Comparison of ENCODE assay signal across 8 cellular contexts in genomic region chr17:30831663-30832437, GRCh38. TPM values are rescaled to one million over a fixed set of nuclear protein-coding genes. Genes with fewer than 3 reads are reported as not detected.
A peak's percentile ranks its signal among the peaks of the same experiment; 100 is the strongest.
DNase-seq lines count a peak whose midpoint lies in the region; ATAC-seq, FAIRE-seq and TF ChIP-seq lines count a peak whose summit lies in the region.

ATAD5 (plus strand) TSS chr17:30831966; CDS start chr17:30832348, 382 bp downstream.

- H3K27ac ChIP-seq in astrocyte (ENCODE audit: low read depth, low read length), result peak within 1 kb of the TSS; percentile 74
- H3K27ac ChIP-seq in hepatocyte, result peak within 1 kb of the TSS; percentile 36
- no peak within 1 kb of the TSS for H3K27ac ChIP-seq in rectal smooth muscle tissue (ENCODE audit: low read depth, low read length)
- no peak within 1 kb of the TSS for H3K27ac ChIP-seq in aorta (ENCODE audit: low read depth in 1 of 2, low read length in 2 of 2)

- under 1% methylated on average over 59 of the region's 59 CpGs for WGBS in hepatocyte (ENCODE audit: low lambda C conversion rate, missing lambda C conversion rate)
- 0% methylated on average over 59 of the region's 59 CpGs for WGBS in aorta, 2 donors

- H3K9me3 ChIP-seq in astrocyte (ENCODE audit: insufficient read depth, low read depth, low read length) (no peaks in the 10 kb centered on the region), hepatocyte (ENCODE audit: low read depth) (no peaks in the 10 kb centered on the region), aorta (ENCODE audit: control insufficient read depth, low read length) (no peaks in the 10 kb centered on the region)

- peaks cover 30% of the 10 kb centered on the region for H3K79me2 ChIP-seq in astrocyte (ENCODE audit: insufficient read depth, low read length)
- H3K79me2 ChIP-seq in hepatocyte, result peaks cover 30% of the 10 kb centered on the region

- peak; percentile 17 for FAIRE-seq in astrocyte (lab: Jason Lieb, UNC)

- peak within 1 kb of the TSS; percentile 97 for H3K4me3 Mint-ChIP-seq in astrocyte (ENCODE audit: unreplicated experiment)

- H3K4me2 ChIP-seq in astrocyte (ENCODE audit: low read length), result peak within 1 kb of the TSS; percentile 95
- peak within 1 kb of the TSS; percentile 89 for H3K4me2 ChIP-seq in hepatocyte

- no peaks in the 10 kb centered on the region for H3K27me3 Mint-ChIP-seq in astrocyte (ENCODE audit: low read depth, unreplicated experiment)

- no peaks in the 10 kb centered on the region for H3K9me2 ChIP-seq in hepatocyte (replicated peaks; ENCODE audit: insufficient read depth)

- intact Hi-C loops in aorta (cut with DNase I), result no loop called here

- H3K27ac Mint-ChIP-seq in astrocyte (ENCODE audit: unreplicated experiment), result peak within 1 kb of the TSS; percentile 75

- H3K4me3 ChIP-seq in astrocyte (ENCODE audit: insufficient read depth, low read depth, low read length), result peak within 1 kb of the TSS; percentile 94
- H3K4me3 ChIP-seq in hepatocyte, result peak within 1 kb of the TSS; percentile 91
- H3K4me3 ChIP-seq in rectal smooth muscle tissue (ENCODE audit: low read length), result peak within 1 kb of the TSS; percentile 89
- peak within 1 kb of the TSS; percentile 36 to 56 for H3K4me3 ChIP-seq in aorta (ENCODE audit: low read length in 2 of 2)

- peaks cover under 1% of the 10 kb centered on the region for H3K36me3 Mint-ChIP-seq in astrocyte (ENCODE audit: low read depth, unreplicated experiment)

- H4K20me1 ChIP-seq in astrocyte (ENCODE audit: insufficient read depth, low read length) (no peaks in the 10 kb centered on the region), hepatocyte (ENCODE audit: insufficient read depth, poor library complexity, severe bottlenecking) (no peaks in the 10 kb centered on the region)

- H3K27me3 ChIP-seq in astrocyte (ENCODE audit: insufficient read depth, low read length) (no peaks in the 10 kb centered on the region), hepatocyte (no peaks in the 10 kb centered on the region), rectal smooth muscle tissue (ENCODE audit: control insufficient read depth, insufficient read depth, low read length) (no peaks in the 10 kb centered on the region), aorta (ENCODE audit: control insufficient read depth in 1 of 2, insufficient read depth in 2 of 2, low read length in 1 of 2) (no peaks in the 10 kb centered on the region)

- H3K36me3 ChIP-seq in astrocyte (ENCODE audit: insufficient read depth, low read length), result no peaks in the 10 kb centered on the region
- no peaks in the 10 kb centered on the region for H3K36me3 ChIP-seq in hepatocyte (replicated peaks; ENCODE audit: insufficient read depth, low read depth)
- H3K36me3 ChIP-seq in rectal smooth muscle tissue (ENCODE audit: control insufficient read depth, insufficient read depth, low read length), result no peaks in the 10 kb centered on the region
- H3K36me3 ChIP-seq in aorta (ENCODE audit: control insufficient read depth in 1 of 2, insufficient read depth in 2 of 2, low read length in 1 of 2), result no peaks in the 10 kb centered on the region

- peaks cover 9% of the 10 kb centered on the region for H3K4me1 Mint-ChIP-seq in astrocyte (ENCODE audit: low read depth, unreplicated experiment)

- TF ChIP-seq CTCF in astrocyte (IDR thresholded peaks at IDR 0.05; ENCODE audit: insufficient read depth, low read depth, low read length), result no peak
- TF ChIP-seq CTCF in hepatocyte (IDR thresholded peaks at IDR 0.05; ENCODE audit: poor library complexity), result no peak

- H2AFZ ChIP-seq in astrocyte (ENCODE audit: low read depth, low read length), result peak within 1 kb of the TSS; percentile 97
- peak within 1 kb of the TSS; percentile 98 for H2AFZ ChIP-seq in hepatocyte

- no peaks in the 10 kb centered on the region for H3K9me3 Mint-ChIP-seq in astrocyte (ENCODE audit: unreplicated experiment)

- H3K4me1 ChIP-seq in astrocyte (ENCODE audit: insufficient read depth, low read length) (peaks cover 5% of the 10 kb centered on the region), hepatocyte (ENCODE audit: insufficient read depth) (peaks cover 12% of the 10 kb centered on the region), rectal smooth muscle tissue (ENCODE audit: control insufficient read depth, insufficient read depth, low read length) (peaks cover 9% of the 10 kb centered on the region), aorta (ENCODE audit: control insufficient read depth in 1 of 2, insufficient read depth in 2 of 2, low read length in 2 of 2) (no peaks in the 10 kb centered on the region)

- DNase-seq in GF-D8 (lab: John Stamatoyannopoulos, UW) (peak; percentile 21), NCI-H2081 (lab: John Stamatoyannopoulos, UW) (peak; percentile 79 to 87), T-helper 22 cell (ENCODE audit: low read depth) (peak; percentile 81), astrocyte (ENCODE audit: low read depth) (peak; percentile 88), hepatocyte (ENCODE audit: low spot score) (peak; percentile 94), aorta (peak; percentile 95 to 97)

- H3K9ac ChIP-seq in astrocyte (ENCODE audit: low read length) (peak within 1 kb of the TSS; percentile 94), rectal smooth muscle tissue (ENCODE audit: low read length) (peak within 1 kb of the TSS; percentile 60)

- peak; percentile 75 for ATAC-seq in HG02885 (IDR thresholded peaks at IDR 0.05; ENCODE audit: poor library complexity, unreplicated experiment)
- peak; percentile 98 for ATAC-seq in aorta (ENCODE audit: low FRiP score)

RNA-seq across cellular contexts. Expression of gene ATAD5, which starts in this region (rescaled TPM):
- total RNA-seq in astrocyte (2.2 and 2.6 TPM in 2 replicates), hepatocyte (2.0 and 3.2 TPM in 2 replicates), aorta (1 to 10 TPM; 1.2 to 1.6 TPM)
- polyA plus RNA-seq in hepatocyte (1.2 and 1.5 TPM in 2 replicates), aorta (under 1 TPM in 1 of 2 donors, not detected in 1; 0.28 TPM)

Comparison
In these comparisons a context has a peak if more than half of its experiments do, and no peak if none do; other contexts are left out.
1. DNase-seq: peak in every context shown above with its lines; median percentile 96 in aorta; 94 in hepatocyte; 88 in astrocyte; 83 in NCI-H2081; 81 in T-helper 22 cell; 21 in GF-D8.
2. H3K27ac ChIP-seq: peak in astrocyte (single experiment) and hepatocyte (single experiment); none in rectal smooth muscle tissue (single experiment) and aorta (0 of 2).
3. Peak in every context shown above with its lines, with median percentiles within 50 percentile points of each other: H3K4me3 ChIP-seq.